ENCODE assay signal across 11 cellular contexts in the genomic region with DNA sequence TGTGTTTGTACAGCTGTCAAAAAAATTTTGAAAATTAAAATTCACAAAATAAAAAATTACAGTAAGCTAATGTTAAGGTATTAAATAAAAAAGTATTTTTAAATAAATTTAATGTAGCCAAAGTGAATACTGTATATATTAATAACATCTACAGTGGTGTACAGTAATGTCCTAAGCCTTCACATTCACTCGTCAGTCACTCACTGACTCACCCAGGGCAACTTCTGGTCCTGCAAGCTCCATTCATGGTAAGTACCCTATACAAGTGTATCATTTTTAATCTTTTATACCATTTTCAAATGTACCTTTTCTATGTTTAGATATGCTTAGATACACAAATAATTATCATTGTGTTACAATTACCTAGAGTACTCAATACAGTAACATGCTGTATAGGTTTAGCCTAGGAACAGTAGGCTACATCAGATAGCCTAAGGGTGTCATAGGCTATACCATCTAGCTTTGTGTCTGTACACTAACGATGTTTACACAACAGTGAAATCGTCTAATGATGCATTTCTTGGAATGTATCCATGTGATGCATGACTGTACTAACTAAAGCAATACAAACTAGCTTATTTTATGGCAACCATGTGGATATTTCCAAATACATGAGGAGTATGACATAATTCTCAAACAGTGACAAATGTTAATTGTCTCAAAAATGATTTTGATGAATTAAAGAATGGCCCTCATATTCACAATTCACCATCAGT. TPM values are rescaled to one million over a fixed set of nuclear protein-coding genes. Genes with fewer than 3 reads are reported as not detected.
DNase-seq lines count a peak whose midpoint lies in the region; ATAC-seq and TF ChIP-seq lines count a peak whose summit lies in the region.
"Had no signal": no experiment of that assay in that cellular context is flagged by ENCODE, and none has a peak within 500 bp of the region (broad histone marks: within the 10 kb centered on the region; RNA-seq: fewer than 3 reads in every experiment).

No MANE protein-coding gene starts in this region.

- ATAC-seq in HG03469 (IDR thresholded peaks at IDR 0.05; ENCODE audit: unreplicated experiment) (no peak), GM18505 (IDR thresholded peaks at IDR 0.05; ENCODE audit: unreplicated experiment) (no peak)

- no peak for TF ChIP-seq POLR2A in GM18505 (IDR thresholded peaks at IDR 0.05; ENCODE audit: borderline replicate concordance, extremely low read depth, insufficient read depth, insufficient read length)

- DNase-seq in COLO668 (lab: John Stamatoyannopoulos, UW; ENCODE audit: unreplicated experiment): peak; percentile 8
- peak; percentile 35 for DNase-seq in HT1080 (ENCODE audit: low read depth)
- peak; percentile 61 for DNase-seq in RPMI7951 (ENCODE audit: low read depth)
- DNase-seq in foreskin melanocyte: peak; percentile 80
- DNase-seq in activated gamma-delta T cell treated with Interleukin-2 at 50 U/mL for 16 hours: no peak
- DNase-seq in activated CD4-positive, alpha-beta T cell treated with anti-CD3 and anti-CD28 coated beads, Interleukin-2, amount 50 U/mL, for 4 hours: no peak
- DNase-seq: adrenal gland; DMS79; stimulated activated CD4-positive, alpha-beta T cell treated with anti-CD3 and anti-CD28 coated beads, Interleukin-2, amount 100 ng/mL, for 48 hours had no signal

RNA-seq across cellular contexts. Expression of gene DDX60, which starts 13.7 kb away (rescaled TPM):
- total RNA-seq in HT1080 (2014; rRNA removed; shearing (Covaris generic)): 5.2 and 7.7 TPM in 2 replicates
- polyA plus RNA-seq in HT1080 (2015; cell fraction: cytosol; rRNA removed): 3.8 and 6.9 TPM in 2 replicates
- 17.4 and 23.8 TPM in 2 replicates for polyA plus RNA-seq in HT1080 (2015; cell fraction: nucleus; rRNA removed)
- total RNA-seq in RPMI7951 (2014; rRNA removed; shearing (Covaris generic)): 13.9 and 16.1 TPM in 2 replicates

Comparison
In these comparisons a context has a peak if more than half of its experiments do, and no peak if none do; other contexts are left out.
1. DNase-seq: peak in COLO668 (single experiment), HT1080 (single experiment), RPMI7951 (single experiment) and foreskin melanocyte (single experiment); none in activated gamma-delta T cell treated with Interleukin-2 at 50 U/mL for 16 hours (single experiment) and activated CD4-positive, alpha-beta T cell treated with anti-CD3 and anti-CD28 coated beads, Interleukin-2, amount 50 U/mL, for 4 hours (0 of 2).